Comparison of ENCODE assay signal across 8 cellular contexts in genomic region chrX:21374994-21375794, GRCh38. TPM values are rescaled to one million over a fixed set of nuclear protein-coding genes. Genes with fewer than 3 reads are reported as not detected.
DNase-seq lines count a peak whose midpoint lies in the region; ATAC-seq lines count a peak whose summit lies in the region.

No MANE protein-coding gene starts in this region.

- peaks cover 4% of the 10 kb centered on the region for H3K4me1 ChIP-seq in mononuclear cell (ENCODE audit: insufficient read depth, low read length)

- H3K4me3 Mint-ChIP-seq in central memory CD8-positive, alpha-beta T cell = peak overlapping the region; percentile 67

- no peaks in the 10 kb centered on the region for H3K27me3 Mint-ChIP-seq in central memory CD8-positive, alpha-beta T cell

- no peaks in the 10 kb centered on the region for H3K9me3 ChIP-seq in mononuclear cell (ENCODE audit: low read depth, low read length)

- no peak for ATAC-seq in central memory CD8-positive, alpha-beta T cell (replicated peaks; ENCODE audit: extremely low read depth, poor library complexity, severe bottlenecking)

- no peaks in the 10 kb centered on the region for H3K4me1 Mint-ChIP-seq in central memory CD8-positive, alpha-beta T cell

- H3K4me3 ChIP-seq in mononuclear cell (ENCODE audit: low read length) = peak overlapping the region; percentile 43

- peaks cover 1% of the 10 kb centered on the region for H3K36me3 Mint-ChIP-seq in central memory CD8-positive, alpha-beta T cell (ENCODE audit: insufficient read depth)

- H3K9me3 Mint-ChIP-seq in central memory CD8-positive, alpha-beta T cell = no peaks in the 10 kb centered on the region

- H3K27me3 ChIP-seq in mononuclear cell (ENCODE audit: insufficient read depth, low read length) = peaks cover 11% of the 10 kb centered on the region

- DNase-seq in stimulated activated CD4-positive, alpha-beta T cell treated with anti-CD3 and anti-CD28 coated beads, Interleukin-12 subunit alpha, Interleukin-12 subunit beta, amount 100 ng/mL, for 4 hours = peak; percentile 2
- no peak for DNase-seq in stimulated activated CD4-positive, alpha-beta T cell treated with anti-CD3 and anti-CD28 coated beads, Interleukin-4, amount 100 ng/mL, for 4 hours
- DNase-seq in HK-2 (ENCODE audit: unreplicated experiment) (peak; percentile 27), COR-L47 (lab: John Stamatoyannopoulos, UW) (no peak), NOMO-1 (lab: John Stamatoyannopoulos, UW; ENCODE audit: unreplicated experiment in 2 of 2) (no peak), NCI-H1436 treated with DMSO at 0.1 percent for 48 hours (lab: John Stamatoyannopoulos, UW) (no peak)
- DNase-seq in central memory CD8-positive, alpha-beta T cell (ENCODE audit: low spot score in 2 of 2) = no peak

- H3K27ac Mint-ChIP-seq in central memory CD8-positive, alpha-beta T cell (ENCODE audit: low read depth) = no peak overlapping the region

RNA-seq across cellular contexts. Expression of gene CNKSR2, which starts 1.0 kb away (rescaled TPM):
- total RNA-seq in mononuclear cell = 15.8 TPM

Comparison
In these comparisons a context has a peak if more than half of its experiments do, and no peak if none do; other contexts are left out.
1. DNase-seq: peak in stimulated activated CD4-positive, alpha-beta T cell treated with anti-CD3 and anti-CD28 coated beads, Interleukin-12 subunit alpha, Interleukin-12 subunit beta, amount 100 ng/mL, for 4 hours (single experiment) and HK-2 (single experiment); none in stimulated activated CD4-positive, alpha-beta T cell treated with anti-CD3 and anti-CD28 coated beads, Interleukin-4, amount 100 ng/mL, for 4 hours (0 of 2), central memory CD8-positive, alpha-beta T cell (0 of 2), COR-L47 (single experiment), NOMO-1 (0 of 2) and NCI-H1436 treated with DMSO at 0.1 percent for 48 hours (single experiment).